1 cellular context compared by ENCODE assay signal in genomic region chr16:29114476-29115012, GRCh38.
TF ChIP-seq lines count a peak whose summit lies in the region.

No MANE protein-coding gene starts in this region.

TF ChIP-seq in HepG2, 621 proteins besides CTCF, POLR2A, EP300 and RAD21 (continued from another document):
- TF ChIP-seq HMGXB4 (CRISPR knock-in tag; IDR thresholded peaks at IDR 0.05; ENCODE audit: borderline replicate concordance in 1 of 2, low read depth in 1 of 2) (no peak), ZBTB44 (CRISPR knock-in tag; IDR thresholded peaks at IDR 0.05) (no peak), USF2 (IDR thresholded peaks at IDR 0.05; ENCODE audit: low read depth, low read length) (peak; percentile 52), USF2 (CRISPR knock-in tag; IDR thresholded peaks at IDR 0.05; ENCODE audit: borderline replicate concordance) (no peak), MAX (IDR thresholded peaks at IDR 0.05) (no peak), KDM5A (IDR thresholded peaks at IDR 0.05; ENCODE audit: borderline replicate concordance, low read length) (no peak), EED (CRISPR knock-in tag; IDR thresholded peaks at IDR 0.05) (no peak), GATAD1 (CRISPR knock-in tag; IDR thresholded peaks at IDR 0.05) (no peak), SOX5 (CRISPR knock-in tag; IDR thresholded peaks at IDR 0.05; ENCODE audit: borderline replicate concordance) (no peak), POLR2G (IDR thresholded peaks at IDR 0.05; ENCODE audit: low read depth, low read length) (no peak), KLF9 (CRISPR knock-in tag; IDR thresholded peaks at IDR 0.05; ENCODE audit: low read depth) (no peak), BRD4 (CRISPR knock-in tag; IDR thresholded peaks at IDR 0.05) (no peak), HNRNPUL1 (IDR thresholded peaks at IDR 0.05; ENCODE audit: low read depth, low read length) (no peak), IRF1 (CRISPR knock-in tag; IDR thresholded peaks at IDR 0.05; ENCODE audit: low read depth) (no peak), ZNF800 (CRISPR knock-in tag; IDR thresholded peaks at IDR 0.05) (no peak), NR0B2 (CRISPR knock-in tag; IDR thresholded peaks at IDR 0.05) (no peak), ATF2 (CRISPR knock-in tag; IDR thresholded peaks at IDR 0.05) (no peak), KDM6A (CRISPR knock-in tag; IDR thresholded peaks at IDR 0.05; ENCODE audit: low read depth) (no peak), U2AF1 (optimal IDR thresholded peaks at IDR 0.05; ENCODE audit: low read depth, low read length) (no peak), ZBTB33 (CRISPR knock-in tag; IDR thresholded peaks at IDR 0.05) (no peak), ZNF432 (CRISPR knock-in tag; IDR thresholded peaks at IDR 0.05; ENCODE audit: borderline replicate concordance) (no peak), CREM (IDR thresholded peaks at IDR 0.05) (no peak), CREM (CRISPR knock-in tag; IDR thresholded peaks at IDR 0.05) (no peak), ZBTB38 (CRISPR knock-in tag; IDR thresholded peaks at IDR 0.05) (no peak), ZNF619 (CRISPR knock-in tag; IDR thresholded peaks at IDR 0.05) (0 out of 2 replicates have a peak, but pooled peaks have one; percentile 22), STAT5B (CRISPR knock-in tag; IDR thresholded peaks at IDR 0.05) (no peak), CEBPB (IDR thresholded peaks at IDR 0.05; ENCODE audit: borderline replicate concordance, low read depth, low read length) (peak; percentile 21; the same call in 1 of the 2 replicates), POLR2AphosphoS5 (IDR thresholded peaks at IDR 0.05; ENCODE audit: low read depth, low read length) (no peak), ZMYM4 (CRISPR knock-in tag; IDR thresholded peaks at IDR 0.05) (0 out of 2 replicates have a peak, but pooled peaks have one; percentile 10), CEBPG (CRISPR knock-in tag; IDR thresholded peaks at IDR 0.05) (peak; percentile 28; the same call in 1 of the 2 replicates), ZBTB34 (CRISPR knock-in tag; IDR thresholded peaks at IDR 0.05) (no peak), ZNF747 (CRISPR knock-in tag; IDR thresholded peaks at IDR 0.05; ENCODE audit: borderline replicate concordance) (no peak), FOXO4 (CRISPR knock-in tag; conservative IDR thresholded peaks at IDR 0.05) (0 out of 2 replicates have a peak, but pooled peaks have one; percentile 49)
